Comparison of ENCODE assay signal across 8 cellular contexts in genomic region chr12:118436002-118436724, GRCh38. TPM values are rescaled to one million over a fixed set of nuclear protein-coding genes. Genes with fewer than 3 reads are reported as not detected.
A peak's percentile ranks its signal among the peaks of the same experiment; 100 is the strongest.
DNase-seq lines count a peak whose midpoint lies in the region; ATAC-seq and TF ChIP-seq lines count a peak whose summit lies in the region.

No MANE protein-coding gene starts in this region.

- H3K4me2 ChIP-seq in Karpas-422 (ENCODE audit: low read depth, low read length, poor library complexity, severe bottlenecking), result no peak overlapping the region

- peak; percentile 50 to 59 for TF ChIP-seq RAD21 in liver (IDR thresholded peaks at IDR 0.05)

- H3K9me3 ChIP-seq in Karpas-422 (ENCODE audit: low read length) (no peaks in the 10 kb centered on the region), liver (ENCODE audit: control insufficient read depth in 4 of 4, low read length in 3 of 4) (no peaks in the 10 kb centered on the region)

- no peaks in the 10 kb centered on the region for H3K79me2 ChIP-seq in Karpas-422 (ENCODE audit: low read length)

- H3K4me3 ChIP-seq in Karpas-422 (ENCODE audit: low read length) (no peak overlapping the region), liver (ENCODE audit: low read depth in 1 of 3, low read length in 3 of 3) (no peak overlapping the region)

- TF ChIP-seq CTCF in GM10266 (IDR thresholded peaks at IDR 0.05; ENCODE audit: control insufficient read depth, insufficient read depth, low read depth, missing control alignments), result peak; percentile 42
- TF ChIP-seq CTCF in VCaP (conservative IDR thresholded peaks at IDR 0.05), result peak; percentile 4; the same call in 1 of the 2 replicates
- peak; percentile 17 for TF ChIP-seq CTCF in liver (IDR thresholded peaks at IDR 0.05; ENCODE audit: low read depth, low read length, missing input control)

- no peaks in the 10 kb centered on the region for H3K9me2 ChIP-seq in Karpas-422 (replicated peaks; ENCODE audit: insufficient read depth, low read length)

- ATAC-seq in GM21515 (IDR thresholded peaks at IDR 0.05; ENCODE audit: unreplicated experiment), result no peak
- ATAC-seq in GM19467 (IDR thresholded peaks at IDR 0.05; ENCODE audit: unreplicated experiment), result no peak
- ATAC-seq in GM21786 (IDR thresholded peaks at IDR 0.05; ENCODE audit: unreplicated experiment), result no peak
- ATAC-seq in HG03571 (IDR thresholded peaks at IDR 0.05; ENCODE audit: unreplicated experiment), result no peak

- no peaks in the 10 kb centered on the region for H3K27me3 ChIP-seq in Karpas-422 (ENCODE audit: low read length)
- peaks cover 0 to 3% (median 0%) of the 10 kb centered on the region in 4 donors for H3K27me3 ChIP-seq in liver (ENCODE audit: control insufficient read depth in 4 of 4, insufficient read depth in 4 of 4, low read length in 3 of 4)

- H3K27ac ChIP-seq in Karpas-422 (ENCODE audit: low read length), result no peak overlapping the region
- no peak overlapping the region for H3K27ac ChIP-seq in VCaP
- H3K27ac ChIP-seq in liver (ENCODE audit: low read depth in 1 of 2, low read length in 2 of 2), result no peak overlapping the region

- no peaks in the 10 kb centered on the region for H3K4me1 ChIP-seq in Karpas-422 (ENCODE audit: low read length)
- no peaks in the 10 kb centered on the region for H3K4me1 ChIP-seq in liver (ENCODE audit: control insufficient read depth in 4 of 4, insufficient read depth in 4 of 4, low read length in 3 of 4)

- peak; percentile 23 for DNase-seq in GM10266 (ENCODE audit: extremely low spot score)
- DNase-seq in Karpas-422, result peak; percentile 82

- H3K36me3 ChIP-seq in Karpas-422 (ENCODE audit: insufficient read depth, low read length) (no peaks in the 10 kb centered on the region), liver (ENCODE audit: control insufficient read depth in 4 of 4, insufficient read depth in 3 of 4, low read depth in 1 of 4, low read length in 3 of 4) (no peaks in the 10 kb centered on the region)

- no peak overlapping the region for H2AFZ ChIP-seq in Karpas-422 (ENCODE audit: low read length)

- 73% methylated on average over 9 of the region's 9 CpGs for WGBS in liver

- H3K9ac ChIP-seq in Karpas-422 (ENCODE audit: low read length) (no peak overlapping the region), liver (ENCODE audit: low read depth in 1 of 2, low read length in 2 of 2) (no peak overlapping the region)

- 0 out of 2 replicates have a peak, but pooled peaks cover 3% of the 10 kb centered on the region for H4K20me1 ChIP-seq in Karpas-422 (ENCODE audit: insufficient read depth, low read depth, low read length)

TF ChIP-seq in liver, 16 proteins besides CTCF, POLR2A, EP300 and RAD21:
- TF ChIP-seq NR2F2 (IDR thresholded peaks at IDR 0.05), result no peak
- no peak for TF ChIP-seq FOXA1 (IDR thresholded peaks at IDR 0.05)
- no peak for TF ChIP-seq MAX (IDR thresholded peaks at IDR 0.05)
- no peak for TF ChIP-seq HNF4G (IDR thresholded peaks at IDR 0.05)
- TF ChIP-seq HNF4A (conservative IDR thresholded peaks at IDR 0.05), result no peak
- TF ChIP-seq REST (IDR thresholded peaks at IDR 0.05), result no peak
- no peak for TF ChIP-seq RXRA (IDR thresholded peaks at IDR 0.05)

RNA-seq across cellular contexts. Expression of gene SUDS3, which starts 59.8 kb away (rescaled TPM):
- total RNA-seq in Karpas-422 (2014; rRNA removed; shearing (Covaris generic); ENCODE audit: low replicate concordance), result 41.5 and 55.0 TPM in 2 replicates
- 10 to 100 TPM; 17.4 to 22.8 TPM for total RNA-seq in liver
- 1 to 10 TPM; 6.7 to 7.2 TPM for polyA plus RNA-seq in liver
